In the genomic region with DNA sequence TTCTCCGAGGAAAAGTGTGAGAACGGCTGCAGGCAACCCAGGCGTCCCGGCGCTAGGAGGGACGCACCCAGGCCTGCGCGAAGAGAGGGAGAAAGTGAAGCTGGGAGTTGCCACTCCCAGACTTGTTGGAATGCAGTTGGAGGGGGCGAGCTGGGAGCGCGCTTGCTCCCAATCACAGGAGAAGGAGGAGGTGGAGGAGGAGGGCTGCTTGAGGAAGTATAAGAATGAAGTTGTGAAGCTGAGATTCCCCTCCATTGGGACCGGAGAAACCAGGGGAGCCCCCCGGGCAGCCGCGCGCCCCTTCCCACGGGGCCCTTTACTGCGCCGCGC, we compare ENCODE assay signal across 8 cellular contexts. TPM values are rescaled to one million over a fixed set of nuclear protein-coding genes. Genes with fewer than 3 reads are reported as not detected.
A peak's percentile ranks its signal among the peaks of the same experiment; 100 is the strongest.
DNase-seq lines count a peak whose midpoint lies in the region; ATAC-seq, FAIRE-seq and TF ChIP-seq lines count a peak whose summit lies in the region.

A gene (plus strand): TSS at position 247 of the 330 bp plus-strand sequence. CDS start 175 bp downstream, outside the sequence.

- POLR2A ChIA-PET in Panc1 (lab: Charles Lee) (no interaction called here), OCI-LY7 (lab: Charles Lee) (no interaction called here)

- no peaks in the 10 kb centered on the region for H3K27me3 ChIP-seq in Panc1 (ENCODE audit: control insufficient read depth, insufficient read depth, low read length)
- H3K27me3 ChIP-seq in esophagus squamous epithelium = peaks cover 0 to 21% (median 0%) of the 10 kb centered on the region in 4 donors
- no peaks in the 10 kb centered on the region for H3K27me3 ChIP-seq in mucosa of stomach (ENCODE audit: control insufficient read depth, insufficient read depth, low read length)

- CTCF ChIA-PET in Panc1 (lab: Charles Lee) = interaction anchor here (0.6 to 1.2 kb wide), 4 partner anchors 28 to 173 kb away, joined by 3 to 4 read pairs (median 4); no protein-coding TSS in a partner anchor
- CTCF ChIA-PET in OCI-LY7 (lab: Charles Lee; ENCODE audit: unreplicated experiment) = no interaction called here

- DNase-seq in AG20443 (ENCODE audit: low spot score) (peak; percentile 91), Panc1 (ENCODE audit: low read depth, low spot score) (no peak), esophagus squamous epithelium (lab: John Stamatoyannopoulos, UW) (no peak), urothelium cell line (ENCODE audit: low spot score) (peak; percentile 85), OCI-LY7 (ENCODE audit: low spot score) (no peak)
- no peak for DNase-seq in activated naive CD4-positive, alpha-beta T cell treated with Interleukin-2 at 50 U/mL for 16 hours

- no peaks in the 10 kb centered on the region for H3K9me2 ChIP-seq in OCI-LY7 (ENCODE audit: insufficient read depth, low read length)

- H4K20me1 ChIP-seq in OCI-LY7 (ENCODE audit: insufficient read depth, low read length) = no peaks in the 10 kb centered on the region

- 11 to 14% methylated on average over 11 to 20 of the region's 20 CpGs for WGBS in esophagus squamous epithelium, 2 donors

- intact Hi-C loops in Panc1 (cut with micrococcal nuclease; ENCODE audit: unreplicated experiment) (no loop called here), esophagus squamous epithelium (cut with DNase I) (no loop called here), OCI-LY7 (cut with micrococcal nuclease; ENCODE audit: unreplicated experiment) (no loop called here)

- peaks cover 3% of the 10 kb centered on the region; the same call in 1 of the 2 replicates for H3K36me3 ChIP-seq in Panc1 (ENCODE audit: control insufficient read depth, insufficient read depth, low read length)
- no peaks in the 10 kb centered on the region for H3K36me3 ChIP-seq in esophagus squamous epithelium
- H3K36me3 ChIP-seq in mucosa of stomach (ENCODE audit: control insufficient read depth, insufficient read depth, low read length) = no peaks in the 10 kb centered on the region
- no peaks in the 10 kb centered on the region for H3K36me3 ChIP-seq in OCI-LY7 (ENCODE audit: insufficient read depth, low read length)

- H3K27ac ChIP-seq in Panc1 (ENCODE audit: low read length) = peak within 1 kb of the TSS; percentile 86
- peak within 1 kb of the TSS; percentile 89 to 97 (median 96) for H3K27ac ChIP-seq in esophagus squamous epithelium
- H3K27ac ChIP-seq in OCI-LY7 (ENCODE audit: low read depth, low read length, poor library complexity, severe bottlenecking) = no peak within 1 kb of the TSS

- peak; percentile 63 for FAIRE-seq in urothelium cell line (lab: Jason Lieb, UNC)

- peak; percentile 92 for ATAC-seq in Panc1
- no peak for ATAC-seq in HG02884 (IDR thresholded peaks at IDR 0.05; ENCODE audit: unreplicated experiment)

- H3K4me1 ChIP-seq in Panc1 (ENCODE audit: control insufficient read depth, insufficient read depth, low read length) = peaks cover 40% of the 10 kb centered on the region
- H3K4me1 ChIP-seq in esophagus squamous epithelium = peaks cover 35 to 57% (median 37%) of the 10 kb centered on the region in 3 donors
- H3K4me1 ChIP-seq in mucosa of stomach (ENCODE audit: control insufficient read depth, insufficient read depth, low read length) = peaks cover 39% of the 10 kb centered on the region
- peaks cover 4% of the 10 kb centered on the region for H3K4me1 ChIP-seq in OCI-LY7 (ENCODE audit: insufficient read depth, low read length, poor library complexity, severe bottlenecking)

- no peak within 1 kb of the TSS for H3K4me2 ChIP-seq in OCI-LY7 (ENCODE audit: low read length)

- no peak for TF ChIP-seq CTCF in Panc1 (IDR thresholded peaks at IDR 0.05)
- TF ChIP-seq CTCF in esophagus squamous epithelium (IDR thresholded peaks at IDR 0.05) = no peak
- no peak for TF ChIP-seq CTCF in OCI-LY7 (conservative IDR thresholded peaks at IDR 0.05; ENCODE audit: low read length)

- H3K4me3 ChIP-seq in Panc1 (ENCODE audit: low read depth in 2 of 2, low read length in 2 of 2) (peak within 1 kb of the TSS; percentile 70 to 78), esophagus squamous epithelium (peak within 1 kb of the TSS; percentile 83 to 92 (median 88)), mucosa of stomach (ENCODE audit: low read length) (peak within 1 kb of the TSS; percentile 81), OCI-LY7 (ENCODE audit: low read depth, low read length, poor library complexity, severe bottlenecking) (no peak within 1 kb of the TSS)

- H3K79me2 ChIP-seq in OCI-LY7 (ENCODE audit: insufficient read depth, low read depth, low read length) = no peaks in the 10 kb centered on the region

- no peak within 1 kb of the TSS for H2AFZ ChIP-seq in OCI-LY7 (ENCODE audit: low read length)

- TF ChIP-seq POLR2A in esophagus squamous epithelium (IDR thresholded peaks at IDR 0.05) = peak in 3 of 4 donors; percentile 73 to 84 (median 82)

- H3K9me3 ChIP-seq in Panc1 (ENCODE audit: control insufficient read depth, insufficient read depth, low read depth, low read length) (no peaks in the 10 kb centered on the region), esophagus squamous epithelium (no peaks in the 10 kb centered on the region), mucosa of stomach (ENCODE audit: control insufficient read depth, low read length) (no peaks in the 10 kb centered on the region), OCI-LY7 (ENCODE audit: low read length) (no peaks in the 10 kb centered on the region)

- in situ Hi-C loops in Panc1 (cut with HindIII; ENCODE audit: low pct_unique_long_range_greater_than_20kb, low sequenced_read_pairs) = no loop called here

- BruUV-seq in Panc1 (replicated peaks; lab: Mats Ljungman, UMichigan) (no TSS peak), OCI-LY7 (replicated peaks; lab: Mats Ljungman, UMichigan) (no TSS peak)

- peak within 1 kb of the TSS; percentile 93 for H3K9ac ChIP-seq in mucosa of stomach (ENCODE audit: low read length)

RNA-seq across cellular contexts. Expression of the gene that starts here (rescaled TPM):
- total RNA-seq in Panc1 (2021; ENCODE audit: unreplicated experiment) (68.6 TPM), esophagus squamous epithelium (100 to 1,000 TPM in 1 of 4 donors, 10 to 100 TPM in 3; 75.2 to 170 (median 86.5) TPM), OCI-LY7 (2022) (11.4 and 14.6 TPM in 2 replicates)
- 60.1 TPM for polyA plus RNA-seq in Panc1 (2012; ENCODE audit: insufficient read length)
- 5.8 and 6.5 TPM in 2 replicates for total RNA-seq in OCI-LY7 (2014; rRNA removed; shearing (Covaris generic))

Comparison
In these comparisons a context has a peak if more than half of its experiments do, and no peak if none do; other contexts are left out.
1. DNase-seq: peak in AG20443 (single experiment) and urothelium cell line (single experiment); none in Panc1 (single experiment), esophagus squamous epithelium (single experiment), OCI-LY7 (single experiment) and activated naive CD4-positive, alpha-beta T cell treated with Interleukin-2 at 50 U/mL for 16 hours (single experiment).